ENCODE assay signal across 8 cellular contexts in the genomic region with DNA sequence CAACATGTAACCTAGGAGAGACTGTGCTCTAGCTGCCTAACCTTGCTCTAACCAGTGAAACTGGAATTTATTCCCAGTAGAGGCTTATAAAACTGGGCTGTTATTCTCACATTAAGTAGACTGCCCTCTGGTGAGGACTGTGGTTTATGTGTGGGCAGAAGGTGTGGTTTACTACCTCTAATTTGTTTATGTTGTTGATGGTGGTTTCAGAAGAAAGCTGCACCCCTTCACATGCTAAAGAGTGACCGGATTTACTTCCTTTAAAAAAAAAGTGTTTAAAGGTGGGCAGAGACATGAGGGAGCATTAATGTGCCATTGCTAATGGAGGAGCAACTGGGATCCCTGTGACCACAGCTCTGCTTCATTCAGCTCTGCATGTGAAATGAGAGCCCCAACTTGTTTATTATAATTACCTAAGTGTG.
DNase-seq lines count a peak whose midpoint lies in the region; ATAC-seq and TF ChIP-seq lines count a peak whose summit lies in the region.

No MANE protein-coding gene starts in this region.

- peaks cover 1% of the 10 kb centered on the region for H3K36me3 Mint-ChIP-seq in progenitor cell of endocrine pancreas (ENCODE audit: insufficient read depth)
- no peaks in the 10 kb centered on the region for H3K36me3 Mint-ChIP-seq in activated naive CD4-positive, alpha-beta T cell treated with anti-CD3 and anti-CD28 coated beads, Interleukin-2, amount 50 U/mL, for 72 hours

- DNase-seq in DMS153 (lab: John Stamatoyannopoulos, UW) (peak; percentile 11), DMS153 treated with DMSO at 0.1 percent for 48 hours (lab: John Stamatoyannopoulos, UW; ENCODE audit: unreplicated experiment) (no peak), ascending aorta (ENCODE audit: low spot score in 2 of 2) (no peak), progenitor cell of endocrine pancreas (ENCODE audit: low spot score, unreplicated experiment) (no peak), esophagus muscularis mucosa (ENCODE audit: extremely low spot score) (no peak)
- no peak for DNase-seq in activated naive CD4-positive, alpha-beta T cell treated with anti-CD3 and anti-CD28 coated beads, Interleukin-2, amount 50 U/mL, for 72 hours (ENCODE audit: low spot score in 2 of 2)
- no peak for DNase-seq in activated CD4-positive, alpha-beta T cell treated with anti-CD3 and anti-CD28 coated beads, Interleukin-2, amount 50 U/mL, for 48 hours

- H3K27ac Mint-ChIP-seq in progenitor cell of endocrine pancreas, result peak overlapping the region; percentile 90
- H3K27ac Mint-ChIP-seq in activated naive CD4-positive, alpha-beta T cell treated with anti-CD3 and anti-CD28 coated beads, Interleukin-2, amount 50 U/mL, for 72 hours, result no peak overlapping the region

- peak in 1 of 3 experiments; percentile 14 for TF ChIP-seq CTCF in ascending aorta (IDR thresholded peaks at IDR 0.05)
- TF ChIP-seq CTCF in progenitor cell of endocrine pancreas (IDR thresholded peaks at IDR 0.05; ENCODE audit: unreplicated experiment), result peak; percentile 15
- no peak for TF ChIP-seq CTCF in esophagus muscularis mucosa (IDR thresholded peaks at IDR 0.05)

- H3K4me1 ChIP-seq in ascending aorta (peaks cover 0 to 18% of the 10 kb centered on the region in 2 donors), esophagus muscularis mucosa (peaks cover 0 to 6% (median 0%) of the 10 kb centered on the region in 4 donors)

- no peak overlapping the region for H3K4me3 Mint-ChIP-seq in progenitor cell of endocrine pancreas (ENCODE audit: low read depth)

- no peak for TF ChIP-seq EP300 in esophagus muscularis mucosa (IDR thresholded peaks at IDR 0.05)

- intact Hi-C loops in ascending aorta (cut with DNase I) (loop anchor here (1.0 to 5.0 kb wide), 3 partner anchors 173 to 272 kb away; a partner anchor contains a TSS), esophagus muscularis mucosa (cut with DNase I) (no loop called here)

- H3K27me3 ChIP-seq in ascending aorta (no peaks in the 10 kb centered on the region), esophagus muscularis mucosa (no peaks in the 10 kb centered on the region)

- H3K27ac ChIP-seq in ascending aorta (peak overlapping the region; percentile 72 to 74), esophagus muscularis mucosa (replicated peaks in 1 of 4) (peak overlapping the region in 1 of 4 donors; percentile 7)

- H3K9me3 ChIP-seq in ascending aorta (no peaks in the 10 kb centered on the region), esophagus muscularis mucosa (no peaks in the 10 kb centered on the region)

- H3K4me3 ChIP-seq in ascending aorta (no peak overlapping the region), esophagus muscularis mucosa (no peak overlapping the region)

- 60% methylated on average over 1 of the region's 1 CpG for WGBS in esophagus muscularis mucosa

- TF ChIP-seq POLR2A in esophagus muscularis mucosa (IDR thresholded peaks at IDR 0.05; ENCODE audit: low read depth), result no peak

- no peaks in the 10 kb centered on the region for H3K27me3 Mint-ChIP-seq in progenitor cell of endocrine pancreas

- H3K9me3 Mint-ChIP-seq in progenitor cell of endocrine pancreas (ENCODE audit: low read depth), result peaks cover 5% of the 10 kb centered on the region
- no peaks in the 10 kb centered on the region for H3K9me3 Mint-ChIP-seq in activated naive CD4-positive, alpha-beta T cell treated with anti-CD3 and anti-CD28 coated beads, Interleukin-2, amount 50 U/mL, for 72 hours

- peaks cover 59% of the 10 kb centered on the region for H3K4me1 Mint-ChIP-seq in progenitor cell of endocrine pancreas (ENCODE audit: low read depth)

- ATAC-seq in HG03139 (IDR thresholded peaks at IDR 0.05; ENCODE audit: unreplicated experiment), result peak; percentile 76
- no peak for ATAC-seq in activated naive CD4-positive, alpha-beta T cell treated with anti-CD3 and anti-CD28 coated beads, Interleukin-2, amount 50 U/mL, for 72 hours

- no peaks in the 10 kb centered on the region for H3K36me3 ChIP-seq in ascending aorta
- no peaks in the 10 kb centered on the region for H3K36me3 ChIP-seq in esophagus muscularis mucosa
